ENCODE assay signal across 8 cellular contexts in genomic region chr4:87465739-87466366, GRCh38. TPM values are rescaled to one million over a fixed set of nuclear protein-coding genes. Genes with fewer than 3 reads are reported as not detected.
A peak's percentile ranks its signal among the peaks of the same experiment; 100 is the strongest.
DNase-seq lines count a peak whose midpoint lies in the region; ATAC-seq and TF ChIP-seq lines count a peak whose summit lies in the region.

No MANE protein-coding gene starts in this region.

- H3K27me3 ChIP-seq in KMS-11 (ENCODE audit: insufficient read depth, low read depth): no peaks in the 10 kb centered on the region
- H3K27me3 ChIP-seq in heart right ventricle: no peaks in the 10 kb centered on the region

- no peaks in the 10 kb centered on the region for H3K79me2 ChIP-seq in KMS-11 (ENCODE audit: insufficient read depth, low read depth)

- DNase-seq in AG08395 (ENCODE audit: low spot score) (peak; percentile 56), GM10248 (ENCODE audit: extremely low spot score) (peak; percentile 47), heart right ventricle (no peak), skeletal muscle cell (ENCODE audit: low read depth) (peak; percentile 23)
- DNase-seq in activated CD4-positive, alpha-beta T cell treated with anti-CD3 and anti-CD28 coated beads, Interleukin-2, amount 50 U/mL, for 1 hour: no peak

- no peak overlapping the region for H3K9ac ChIP-seq in KMS-11

- ATAC-seq in heart right ventricle (peak in 4 of 8 donors; percentile 19 to 64 (median 57)), GM21786 (IDR thresholded peaks at IDR 0.05; ENCODE audit: unreplicated experiment) (no peak)

- intact Hi-C loops in heart right ventricle (cut with DNase I): loop anchor here in 9 of 10 donors (1.0 to 10.0 kb wide), 8 partner anchors 89 to 379 kb away; no protein-coding TSS in a partner anchor

- H3K4me2 ChIP-seq in KMS-11: no peak overlapping the region

- CTCF ChIA-PET in GM10248 (lab: Yijun Ruan, JAX): interaction anchor here (0.7 to 5.5 kb wide), 25 partner anchors 8 to 315 kb away, joined by 3 to 21 read pairs (median 4); partner anchors contain the start of genes HSD17B11 and NUDT9

- no peaks in the 10 kb centered on the region for H3K9me3 ChIP-seq in heart right ventricle

- peak; percentile 40 for TF ChIP-seq CTCF in GM10248 (IDR thresholded peaks at IDR 0.05; ENCODE audit: control extremely low read depth, extremely low read depth, low read depth, missing control alignments)
- TF ChIP-seq CTCF in KMS-11 (conservative IDR thresholded peaks at IDR 0.05; ENCODE audit: low read depth, low read length): peak; percentile 85
- TF ChIP-seq CTCF in WI38 (IDR thresholded peaks at IDR 0.05; ENCODE audit: low read depth, low read length): peak; percentile 9; the same call in 1 of the 2 replicates
- peak; percentile 37 to 84 (median 72) for TF ChIP-seq CTCF in heart right ventricle (IDR thresholded peaks at IDR 0.05)

- H3K36me3 ChIP-seq in KMS-11 (ENCODE audit: insufficient read depth): no peaks in the 10 kb centered on the region
- H3K36me3 ChIP-seq in heart right ventricle: peaks cover 0 to 7% (median 0%) of the 10 kb centered on the region in 9 donors

- POLR2A ChIA-PET in GM10248 (lab: Yijun Ruan, JAX): no interaction called here

- no peaks in the 10 kb centered on the region for H4K20me1 ChIP-seq in KMS-11 (ENCODE audit: insufficient read depth)

- H3K27ac ChIP-seq in KMS-11 (no peak overlapping the region), heart right ventricle (peak overlapping the region in 1 of 10 donors; percentile 29)

- no peak overlapping the region for H2AFZ ChIP-seq in KMS-11 (ENCODE audit: low read depth)

- 55 to 60% methylated on average over 7 of the region's 7 CpGs for WGBS in heart right ventricle, 2 donors

- H3K4me3 ChIP-seq in KMS-11 (IDR thresholded peaks at IDR 0.05; ENCODE audit: insufficient read depth, low read depth, low read length) (no peak overlapping the region), WI38 (ENCODE audit: low read depth, low read length) (no peak overlapping the region), heart right ventricle (no peak overlapping the region), skeletal muscle cell (ENCODE audit: low read depth, low read length) (no peak overlapping the region)

- no peaks in the 10 kb centered on the region for H3K4me1 ChIP-seq in KMS-11 (ENCODE audit: low read depth, poor library complexity, severe bottlenecking)
- peaks cover 0 to 14% (median 0%) of the 10 kb centered on the region in 9 donors for H3K4me1 ChIP-seq in heart right ventricle

RNA-seq across cellular contexts. Expression of gene NUDT9, which starts 43.5 kb away (rescaled TPM):
- 10 to 100 TPM; 24.1 to 33.0 (median 27.7) TPM for total RNA-seq in heart right ventricle
- polyA plus RNA-seq in heart right ventricle: 10 to 100 TPM; 48.4 to 56.0 TPM

Comparison
In these comparisons a context has a peak if more than half of its experiments do, and no peak if none do; other contexts are left out.
1. DNase-seq: peak in AG08395 (single experiment), GM10248 (single experiment) and skeletal muscle cell (single experiment); none in heart right ventricle (0 of 2) and activated CD4-positive, alpha-beta T cell treated with anti-CD3 and anti-CD28 coated beads, Interleukin-2, amount 50 U/mL, for 1 hour (single experiment).
2. CTCF ChIP-seq: peak in every context shown above with its lines; median percentile 85 in KMS-11; 72 in heart right ventricle; 40 in GM10248; 9 in WI38.